In genomic region chr9:105656131-105656921, GRCh38 we compare ENCODE assay signal across 8 cellular contexts. TPM values are rescaled to one million over a fixed set of nuclear protein-coding genes. Genes with fewer than 3 reads are reported as not detected.
DNase-seq lines count a peak whose midpoint lies in the region; ATAC-seq, FAIRE-seq and TF ChIP-seq lines count a peak whose summit lies in the region.

No MANE protein-coding gene starts in this region.

- peak overlapping the region; percentile 95 for H2AFZ ChIP-seq in neural progenitor cell (replicated peaks)

- peak in 4 of 10 experiments; percentile 1 to 37 (median 6) for DNase-seq in CD4-positive, alpha-beta T cell
- DNase-seq in HK-2 (ENCODE audit: unreplicated experiment) (peak; percentile 36), fibroblast of the aortic adventitia (ENCODE audit: low read depth) (no peak), neural progenitor cell (ENCODE audit: low spot score) (peak; percentile 79), HTR-8/SVneo (ENCODE audit: insufficient read length, low spot score) (no peak)
- DNase-seq in activated CD4-positive, CD25-positive, alpha-beta regulatory T cell treated with anti-CD3 and anti-CD28 coated beads, Interleukin-2, amount 50 U/mL, for 72 hours: peak; percentile 35
- DNase-seq in stimulated activated naive CD4-positive, alpha-beta T cell (lab: John Stamatoyannopoulos, UW): no peak

- TF ChIP-seq CTCF in CD4-positive, alpha-beta T cell (IDR thresholded peaks at IDR 0.05): no peak
- TF ChIP-seq CTCF in fibroblast of the aortic adventitia (IDR thresholded peaks at IDR 0.05; ENCODE audit: insufficient read depth, low read length) (no peak), neural progenitor cell (IDR thresholded peaks at IDR 0.05) (peak; percentile 49)

- no peaks in the 10 kb centered on the region for H3K36me3 ChIP-seq in neural progenitor cell

- H3K27me3 ChIP-seq in CD4-positive, alpha-beta T cell (ENCODE audit: control insufficient read depth, insufficient read depth, low read length): peaks cover 31% of the 10 kb centered on the region
- H3K27me3 ChIP-seq in neural progenitor cell: peaks cover 94% of the 10 kb centered on the region

- POLR2A ChIA-PET in CD4-positive, alpha-beta T cell (lab: Charles Lee): no interaction called here

- ATAC-seq in CD4-positive, alpha-beta T cell (ENCODE audit: poor library complexity): peak; percentile 54
- peak; percentile 46 for ATAC-seq in GM19043 (IDR thresholded peaks at IDR 0.05; ENCODE audit: low read depth, unreplicated experiment)

- no peaks in the 10 kb centered on the region for H3K9me3 ChIP-seq in CD4-positive, alpha-beta T cell (ENCODE audit: control insufficient read depth, low read length)
- no peaks in the 10 kb centered on the region for H3K9me3 ChIP-seq in neural progenitor cell (ENCODE audit: low read depth)

- peak overlapping the region; percentile 83 for H3K4me3 Mint-ChIP-seq in CD4-positive, alpha-beta T cell
- H3K4me3 Mint-ChIP-seq in neural progenitor cell: peak overlapping the region; percentile 91

- H3K36me3 Mint-ChIP-seq in CD4-positive, alpha-beta T cell (ENCODE audit: low read depth): no peaks in the 10 kb centered on the region
- H3K36me3 Mint-ChIP-seq in neural progenitor cell: peaks cover 13% of the 10 kb centered on the region

- peaks cover 16% of the 10 kb centered on the region for H4K20me1 ChIP-seq in neural progenitor cell (ENCODE audit: low read depth)

- no peak overlapping the region for H3K9ac ChIP-seq in neural progenitor cell

- H3F3A ChIP-seq in neural progenitor cell (ENCODE audit: low read depth): peaks cover 42% of the 10 kb centered on the region

- H3K27me3 Mint-ChIP-seq in CD4-positive, alpha-beta T cell: peaks cover 50% of the 10 kb centered on the region
- H3K27me3 Mint-ChIP-seq in neural progenitor cell (ENCODE audit: insufficient read depth, low read depth): peaks cover 11% of the 10 kb centered on the region

- CTCF ChIA-PET in CD4-positive, alpha-beta T cell (lab: Charles Lee): no interaction called here

- H3K4me3 ChIP-seq in fibroblast of the aortic adventitia (ENCODE audit: low read depth, low read length) (peak overlapping the region; percentile 58), neural progenitor cell (peak overlapping the region; percentile 55)

- H3K27ac ChIP-seq in CD4-positive, alpha-beta T cell (ENCODE audit: low read depth, low read length): no peak overlapping the region
- no peak overlapping the region for H3K27ac ChIP-seq in neural progenitor cell

- no peak overlapping the region for H3K27ac Mint-ChIP-seq in CD4-positive, alpha-beta T cell
- H3K27ac Mint-ChIP-seq in neural progenitor cell: peak overlapping the region; percentile 64

- peak overlapping the region; percentile 98 for H3K4me2 ChIP-seq in neural progenitor cell

- H3K4me1 Mint-ChIP-seq in CD4-positive, alpha-beta T cell (ENCODE audit: low read depth): peaks cover 16% of the 10 kb centered on the region
- H3K4me1 Mint-ChIP-seq in neural progenitor cell: peaks cover 42% of the 10 kb centered on the region

- H3K79me2 ChIP-seq in neural progenitor cell (ENCODE audit: low read depth): no peaks in the 10 kb centered on the region

- no peak for FAIRE-seq in HTR-8/SVneo (lab: Jason Lieb, UNC)

- intact Hi-C loops in CD4-positive, alpha-beta T cell (cut with DNase I, micrococcal nuclease): no loop called here

- H3K4me1 ChIP-seq in neural progenitor cell: peaks cover 43% of the 10 kb centered on the region

- H3K9me3 Mint-ChIP-seq in CD4-positive, alpha-beta T cell: no peaks in the 10 kb centered on the region
- peaks cover 9% of the 10 kb centered on the region for H3K9me3 Mint-ChIP-seq in neural progenitor cell

RNA-seq across cellular contexts. Expression of gene TAL2, which starts 5.9 kb away (rescaled TPM):
- total RNA-seq in CD4-positive, alpha-beta T cell: not detected
- total RNA-seq in fibroblast of the aortic adventitia (ENCODE audit: low replicate concordance) (not detected in 2 replicates), neural progenitor cell (ENCODE audit: low replicate concordance) (2.5 TPM in 1 of 2 replicates, not detected in the other)

RNA-seq across cellular contexts. Expression of gene TMEM38B, which starts 38.0 kb away (rescaled TPM):
- total RNA-seq in CD4-positive, alpha-beta T cell: 10 to 100 TPM; 12.9 to 13.9 TPM
- total RNA-seq in fibroblast of the aortic adventitia (ENCODE audit: low replicate concordance): 17.7 and 36.0 TPM in 2 replicates
- total RNA-seq in neural progenitor cell (ENCODE audit: low replicate concordance): 20.2 and 21.1 TPM in 2 replicates

Comparison
In these comparisons a context has a peak if more than half of its experiments do, and no peak if none do; other contexts are left out.
1. DNase-seq: peak in HK-2 (single experiment), activated CD4-positive, CD25-positive, alpha-beta regulatory T cell treated with anti-CD3 and anti-CD28 coated beads, Interleukin-2, amount 50 U/mL, for 72 hours (single experiment) and neural progenitor cell (single experiment); none in fibroblast of the aortic adventitia (single experiment), HTR-8/SVneo (single experiment) and stimulated activated naive CD4-positive, alpha-beta T cell (0 of 6).